In the genomic region with DNA sequence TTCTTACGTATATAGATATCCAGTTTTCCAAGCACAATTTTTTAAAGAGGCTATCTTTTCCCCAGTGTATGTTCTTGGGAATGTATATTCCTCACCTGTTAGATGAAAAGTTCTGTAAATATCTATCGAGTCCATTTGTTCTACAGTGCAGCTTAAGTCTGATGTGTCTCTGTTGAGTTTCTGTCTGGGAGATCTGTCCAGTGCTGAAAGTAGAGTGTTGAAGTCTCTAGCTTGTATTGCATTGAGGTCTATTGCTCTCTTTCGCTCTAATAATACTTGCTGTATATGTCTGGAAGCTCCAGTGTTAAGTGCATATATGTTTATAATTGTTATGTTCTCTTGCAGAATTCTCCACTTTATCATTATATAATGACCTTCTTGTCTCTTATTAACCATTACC, we compare ENCODE assay signal across 1 cellular context.
TF ChIP-seq lines count a peak whose summit lies in the region.

No MANE protein-coding gene starts in this region.

TF ChIP-seq in HepG2, 621 proteins besides CTCF, POLR2A, EP300 and RAD21 (continued from another document):
- TF ChIP-seq, protein P1, sequence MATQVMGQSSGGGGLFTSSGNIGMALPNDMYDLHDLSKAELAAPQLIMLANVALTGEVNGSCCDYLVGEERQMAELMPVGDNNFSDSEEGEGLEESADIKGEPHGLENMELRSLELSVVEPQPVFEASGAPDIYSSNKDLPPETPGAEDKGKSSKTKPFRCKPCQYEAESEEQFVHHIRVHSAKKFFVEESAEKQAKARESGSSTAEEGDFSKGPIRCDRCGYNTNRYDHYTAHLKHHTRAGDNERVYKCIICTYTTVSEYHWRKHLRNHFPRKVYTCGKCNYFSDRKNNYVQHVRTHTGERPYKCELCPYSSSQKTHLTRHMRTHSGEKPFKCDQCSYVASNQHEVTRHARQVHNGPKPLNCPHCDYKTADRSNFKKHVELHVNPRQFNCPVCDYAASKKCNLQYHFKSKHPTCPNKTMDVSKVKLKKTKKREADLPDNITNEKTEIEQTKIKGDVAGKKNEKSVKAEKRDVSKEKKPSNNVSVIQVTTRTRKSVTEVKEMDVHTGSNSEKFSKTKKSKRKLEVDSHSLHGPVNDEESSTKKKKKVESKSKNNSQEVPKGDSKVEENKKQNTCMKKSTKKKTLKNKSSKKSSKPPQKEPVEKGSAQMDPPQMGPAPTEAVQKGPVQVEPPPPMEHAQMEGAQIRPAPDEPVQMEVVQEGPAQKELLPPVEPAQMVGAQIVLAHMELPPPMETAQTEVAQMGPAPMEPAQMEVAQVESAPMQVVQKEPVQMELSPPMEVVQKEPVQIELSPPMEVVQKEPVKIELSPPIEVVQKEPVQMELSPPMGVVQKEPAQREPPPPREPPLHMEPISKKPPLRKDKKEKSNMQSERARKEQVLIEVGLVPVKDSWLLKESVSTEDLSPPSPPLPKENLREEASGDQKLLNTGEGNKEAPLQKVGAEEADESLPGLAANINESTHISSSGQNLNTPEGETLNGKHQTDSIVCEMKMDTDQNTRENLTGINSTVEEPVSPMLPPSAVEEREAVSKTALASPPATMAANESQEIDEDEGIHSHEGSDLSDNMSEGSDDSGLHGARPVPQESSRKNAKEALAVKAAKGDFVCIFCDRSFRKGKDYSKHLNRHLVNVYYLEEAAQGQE (IDR thresholded peaks at IDR 0.05; ENCODE audit: borderline replicate concordance in 1 of 2, low read depth in 1 of 2, low read length in 2 of 2) = peak in 1 of 2 experiments; percentile 80; a peak in 1 of 4 replicates
- TF ChIP-seq SOX13 (IDR thresholded peaks at IDR 0.05) (no peak), SOX13 (CRISPR knock-in tag; conservative IDR thresholded peaks at IDR 0.05 in 1 of 2, IDR thresholded peaks at IDR 0.05 in 1 of 2) (no peak), PRMT3 (CRISPR knock-in tag; IDR thresholded peaks at IDR 0.05; ENCODE audit: borderline replicate concordance, low read depth) (no peak)
